Comparison of ENCODE assay signal across 1 cellular context in the genomic region with DNA sequence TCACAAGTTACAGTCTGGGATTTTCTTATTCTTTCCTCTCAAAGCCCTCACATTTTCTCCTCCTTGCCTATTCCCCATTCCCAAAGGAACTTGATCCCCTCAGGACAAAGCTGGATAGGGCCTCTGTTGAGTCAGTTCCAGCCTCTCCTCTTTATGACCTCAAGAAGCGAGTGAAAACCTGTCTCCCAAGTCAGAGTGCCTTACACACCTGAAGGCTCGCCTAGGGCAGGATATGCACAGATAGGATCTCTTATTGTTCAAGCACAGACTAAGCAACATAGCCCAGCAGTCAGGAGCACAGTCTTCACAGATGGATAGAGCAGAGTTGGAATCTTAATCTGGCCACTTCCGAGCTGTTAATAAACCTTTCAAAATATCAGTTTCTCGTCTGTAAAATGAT.
TF ChIP-seq lines count a peak whose summit lies in the region.

No MANE protein-coding gene starts in this region.

TF ChIP-seq in H1, 55 proteins besides CTCF, POLR2A, EP300 and RAD21 (continued from another document):
- TF ChIP-seq, protein P1, sequence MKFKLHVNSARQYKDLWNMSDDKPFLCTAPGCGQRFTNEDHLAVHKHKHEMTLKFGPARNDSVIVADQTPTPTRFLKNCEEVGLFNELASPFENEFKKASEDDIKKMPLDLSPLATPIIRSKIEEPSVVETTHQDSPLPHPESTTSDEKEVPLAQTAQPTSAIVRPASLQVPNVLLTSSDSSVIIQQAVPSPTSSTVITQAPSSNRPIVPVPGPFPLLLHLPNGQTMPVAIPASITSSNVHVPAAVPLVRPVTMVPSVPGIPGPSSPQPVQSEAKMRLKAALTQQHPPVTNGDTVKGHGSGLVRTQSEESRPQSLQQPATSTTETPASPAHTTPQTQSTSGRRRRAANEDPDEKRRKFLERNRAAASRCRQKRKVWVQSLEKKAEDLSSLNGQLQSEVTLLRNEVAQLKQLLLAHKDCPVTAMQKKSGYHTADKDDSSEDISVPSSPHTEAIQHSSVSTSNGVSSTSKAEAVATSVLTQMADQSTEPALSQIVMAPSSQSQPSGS (IDR thresholded peaks at IDR 0.05; ENCODE audit: low read length): no peak
- TF ChIP-seq, protein P2, sequence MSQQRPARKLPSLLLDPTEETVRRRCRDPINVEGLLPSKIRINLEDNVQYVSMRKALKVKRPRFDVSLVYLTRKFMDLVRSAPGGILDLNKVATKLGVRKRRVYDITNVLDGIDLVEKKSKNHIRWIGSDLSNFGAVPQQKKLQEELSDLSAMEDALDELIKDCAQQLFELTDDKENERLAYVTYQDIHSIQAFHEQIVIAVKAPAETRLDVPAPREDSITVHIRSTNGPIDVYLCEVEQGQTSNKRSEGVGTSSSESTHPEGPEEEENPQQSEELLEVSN (IDR thresholded peaks at IDR 0.05): no peak
- TF ChIP-seq, protein P3, sequence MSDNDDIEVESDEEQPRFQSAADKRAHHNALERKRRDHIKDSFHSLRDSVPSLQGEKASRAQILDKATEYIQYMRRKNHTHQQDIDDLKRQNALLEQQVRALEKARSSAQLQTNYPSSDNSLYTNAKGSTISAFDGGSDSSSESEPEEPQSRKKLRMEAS (IDR thresholded peaks at IDR 0.05): no peak
